Comparison of ENCODE assay signal across 9 cellular contexts in genomic region chr22:37632174-37633081, GRCh38. TPM values are rescaled to one million over a fixed set of nuclear protein-coding genes. Genes with fewer than 3 reads are reported as not detected.
DNase-seq lines count a peak whose midpoint lies in the region; ATAC-seq and TF ChIP-seq lines count a peak whose summit lies in the region.
"Had no signal": no experiment of that assay in that cellular context is flagged by ENCODE, and none has a peak within 500 bp of the region (broad histone marks: within the 10 kb centered on the region; RNA-seq: fewer than 3 reads in every experiment).

No MANE protein-coding gene starts in this region.

- TF ChIP-seq CTCF in mesothelial cell of epicardium (IDR thresholded peaks at IDR 0.05; ENCODE audit: unreplicated experiment) (no peak), WTC11 (IDR thresholded peaks at IDR 0.05) (no peak)

- H3K4me3 Mint-ChIP-seq in activated CD8-positive, alpha-beta memory T cell treated with anti-CD3 and anti-CD28 coated beads, Interleukin-2, amount 10 ng/mL, durations not matched to agents 7 days and 5 days, result peak overlapping the region; percentile 72
- H3K4me3 Mint-ChIP-seq in mesothelial cell of epicardium (no peak overlapping the region), WTC11 (no peak overlapping the region)

- H3K27me3 Mint-ChIP-seq in activated CD8-positive, alpha-beta memory T cell treated with anti-CD3 and anti-CD28 coated beads, Interleukin-2, amount 10 ng/mL, durations not matched to agents 7 days and 5 days, result no peaks in the 10 kb centered on the region
- H3K27me3 Mint-ChIP-seq in mesothelial cell of epicardium (ENCODE audit: low read depth) (no peaks in the 10 kb centered on the region), WTC11 (ENCODE audit: low read depth) (no peaks in the 10 kb centered on the region)

- DNase-seq in H7, result peak; percentile 66
- DNase-seq in activated CD8-positive, alpha-beta memory T cell treated with anti-CD3 and anti-CD28 coated beads, Interleukin-2, amount 10 ng/mL, durations not matched to agents 7 days and 5 days, result peak; percentile 76
- DNase-seq in mesothelial cell of epicardium (ENCODE audit: low spot score in 2 of 2, unreplicated experiment in 2 of 2), result no peak
- no peak for DNase-seq in stimulated activated CD4-positive, alpha-beta T cell treated with anti-CD3 and anti-CD28 coated beads, Interleukin-4, amount 100 ng/mL, for 4 hours
- no peak for DNase-seq in NCI-H446 treated with DMSO at 0.1 percent for 48 hours (lab: John Stamatoyannopoulos, UW)
- no peak for DNase-seq in WTC11 (ENCODE audit: low spot score)
- DNase-seq in globus pallidus (ENCODE audit: low spot score), result no peak

- H3K27me3 ChIP-seq in BLaER1, result no peaks in the 10 kb centered on the region
- no peaks in the 10 kb centered on the region for H3K27me3 ChIP-seq in H7 (ENCODE audit: control insufficient read depth, insufficient read depth, low read length)

- H3K36me3 ChIP-seq in BLaER1 (peaks cover 37% of the 10 kb centered on the region), H7 (replicated peaks; ENCODE audit: control insufficient read depth, insufficient read depth, low read length) (peaks cover 8% of the 10 kb centered on the region)

- H3K27ac Mint-ChIP-seq in activated CD8-positive, alpha-beta memory T cell treated with anti-CD3 and anti-CD28 coated beads, Interleukin-2, amount 10 ng/mL, durations not matched to agents 7 days and 5 days, result peak overlapping the region; percentile 91
- H3K27ac Mint-ChIP-seq in mesothelial cell of epicardium, result peak overlapping the region; percentile 39
- no peak overlapping the region for H3K27ac Mint-ChIP-seq in WTC11

- POLR2A ChIA-PET in WTC11 (lab: Charles Lee), result interaction anchor here (0.6 to 1.6 kb wide), 2 partner anchors 11 to 1888 kb away, joined by 3 to 6 read pairs; partner anchors contain the start of gene ATF4

- H3K9me3 Mint-ChIP-seq in activated CD8-positive, alpha-beta memory T cell treated with anti-CD3 and anti-CD28 coated beads, Interleukin-2, amount 10 ng/mL, durations not matched to agents 7 days and 5 days (ENCODE audit: low read depth), result no peaks in the 10 kb centered on the region
- H3K9me3 Mint-ChIP-seq in mesothelial cell of epicardium (no peaks in the 10 kb centered on the region), WTC11 (no peaks in the 10 kb centered on the region)

- peaks cover 2% of the 10 kb centered on the region for H3K36me3 Mint-ChIP-seq in activated CD8-positive, alpha-beta memory T cell treated with anti-CD3 and anti-CD28 coated beads, Interleukin-2, amount 10 ng/mL, durations not matched to agents 7 days and 5 days
- H3K36me3 Mint-ChIP-seq in mesothelial cell of epicardium (peaks cover 6% of the 10 kb centered on the region), WTC11 (no peaks in the 10 kb centered on the region)

- H3K4me1 Mint-ChIP-seq in activated CD8-positive, alpha-beta memory T cell treated with anti-CD3 and anti-CD28 coated beads, Interleukin-2, amount 10 ng/mL, durations not matched to agents 7 days and 5 days, result peaks cover 73% of the 10 kb centered on the region
- H3K4me1 Mint-ChIP-seq in mesothelial cell of epicardium (peaks cover 23% of the 10 kb centered on the region), WTC11 (peaks cover 15% of the 10 kb centered on the region)

- H3K27ac ChIP-seq in BLaER1, result peak overlapping the region; percentile 92

- peaks cover 100% of the 10 kb centered on the region for H3K4me1 ChIP-seq in BLaER1

- peak overlapping the region; percentile 90 for H3K4me2 ChIP-seq in BLaER1

- peak; percentile 20 for ATAC-seq in activated CD8-positive, alpha-beta memory T cell treated with anti-CD3 and anti-CD28 coated beads, Interleukin-2, amount 10 ng/mL, durations not matched to agents 7 days and 5 days
- ATAC-seq in WTC11, result no peak

- CTCF ChIA-PET in activated CD8-positive, alpha-beta memory T cell treated with anti-CD3 and anti-CD28 coated beads, Interleukin-2, amount 10 ng/mL, durations not matched to agents 7 days and 5 days (lab: Charles Lee), result interaction anchor here (1.2 to 34.1 kb wide), 7 partner anchors 10 to 212 kb away, joined by 4 to 1064 read pairs (median 102); partner anchors contain the start of genes ANKRD54, GGA1, LGALS1 and NOL12
- CTCF ChIA-PET in WTC11 (lab: Charles Lee), result interaction anchor here (1.1 to 11.4 kb wide), 13 partner anchors 7 to 102 kb away, joined by 4 to 152 read pairs (median 11); partner anchors contain the start of genes GGA1, NOL12 and PDXP

- no peaks in the 10 kb centered on the region for H4K20me1 ChIP-seq in BLaER1

- peak overlapping the region; percentile 73 for H3K9ac ChIP-seq in BLaER1

- peak overlapping the region; percentile 49 for H3K4me3 ChIP-seq in BLaER1
- no peak overlapping the region for H3K4me3 ChIP-seq in H7 (ENCODE audit: insufficient read depth, low read depth, low read length)

- no peaks in the 10 kb centered on the region for H3K9me3 ChIP-seq in BLaER1

TF ChIP-seq in WTC11, 78 proteins besides CTCF, POLR2A, EP300 and RAD21 (continues in another document):
- TF ChIP-seq NFE2L1 (CRISPR knock-in tag; IDR thresholded peaks at IDR 0.05) (no peak), IRF1 (CRISPR knock-in tag; IDR thresholded peaks at IDR 0.05) (no peak), ZNF416 (CRISPR knock-in tag; IDR thresholded peaks at IDR 0.05) (no peak), RELA (CRISPR knock-in tag; IDR thresholded peaks at IDR 0.05; ENCODE audit: borderline replicate concordance) (no peak), SMAD3 (CRISPR knock-in tag; IDR thresholded peaks at IDR 0.05; ENCODE audit: borderline replicate concordance) (no peak), ATF1 (CRISPR knock-in tag; IDR thresholded peaks at IDR 0.05) (no peak), E2F5 (CRISPR knock-in tag; IDR thresholded peaks at IDR 0.05) (no peak), STAT6 (CRISPR knock-in tag; conservative IDR thresholded peaks at IDR 0.05; ENCODE audit: low read depth) (no peak)

RNA-seq across cellular contexts. Expression of gene SH3BP1, which starts 7.0 kb away (rescaled TPM):
- total RNA-seq in H7 (2014; rRNA removed; shearing (Covaris generic)), result 30.0 and 35.2 TPM in 2 replicates
- 100 to 1,000 TPM; 231 to 275 TPM for total RNA-seq in activated CD8-positive, alpha-beta memory T cell treated with anti-CD3 and anti-CD28 coated beads, Interleukin-2, amount 10 ng/mL, durations not matched to agents 7 days and 5 days
- 30.0 to 33.0 TPM (median 31.9 TPM) in 3 replicates for total RNA-seq in mesothelial cell of epicardium
- total RNA-seq in WTC11 (2021), result 35.4 to 39.4 TPM (median 36.6 TPM) in 3 replicates

RNA-seq across cellular contexts. Expression of gene GGA1, which starts 23.8 kb away (rescaled TPM):
- 67.9 and 98.6 TPM in 2 replicates for total RNA-seq in H7 (2014; rRNA removed; shearing (Covaris generic))
- 10 to 100 TPM; 76.9 to 85.9 TPM for total RNA-seq in activated CD8-positive, alpha-beta memory T cell treated with anti-CD3 and anti-CD28 coated beads, Interleukin-2, amount 10 ng/mL, durations not matched to agents 7 days and 5 days
- 96.6 to 107 TPM (median 96.6 TPM) in 3 replicates for total RNA-seq in mesothelial cell of epicardium
- total RNA-seq in WTC11 (2021), result 59.5 to 66.3 TPM (median 61.6 TPM) in 3 replicates

RNA-seq across cellular contexts. Expression of gene PDXP, which starts 26.1 kb away (rescaled TPM):
- 54.1 and 60.9 TPM in 2 replicates for total RNA-seq in H7 (2014; rRNA removed; shearing (Covaris generic))
- total RNA-seq in activated CD8-positive, alpha-beta memory T cell treated with anti-CD3 and anti-CD28 coated beads, Interleukin-2, amount 10 ng/mL, durations not matched to agents 7 days and 5 days, result 10 to 100 TPM; 25.9 to 32.6 TPM
- total RNA-seq in mesothelial cell of epicardium (15.6 to 16.5 TPM (median 16.1 TPM) in 3 replicates), WTC11 (2021) (36.1 to 42.5 TPM (median 42.3 TPM) in 3 replicates)

RNA-seq across cellular contexts. Expression of gene LGALS1, which starts 43.0 kb away (rescaled TPM):
- 183 and 206 TPM in 2 replicates for total RNA-seq in H7 (2014; rRNA removed; shearing (Covaris generic))
- total RNA-seq in activated CD8-positive, alpha-beta memory T cell treated with anti-CD3 and anti-CD28 coated beads, Interleukin-2, amount 10 ng/mL, durations not matched to agents 7 days and 5 days, result 1,000 to 10,000 TPM; 1,392 to 1,515 TPM
- total RNA-seq in mesothelial cell of epicardium, result 238 to 262 TPM (median 242 TPM) in 3 replicates
- total RNA-seq in WTC11 (2021), result 17.3 to 23.5 TPM (median 19.2 TPM) in 3 replicates

RNA-seq across cellular contexts. Expression of gene LGALS2, which starts 52.5 kb away (rescaled TPM):
- not detected in 2 replicates for total RNA-seq in H7 (2014; rRNA removed; shearing (Covaris generic))
- not detected for total RNA-seq in activated CD8-positive, alpha-beta memory T cell treated with anti-CD3 and anti-CD28 coated beads, Interleukin-2, amount 10 ng/mL, durations not matched to agents 7 days and 5 days
- 0.43 to 0.64 TPM (median 0.54 TPM) in 3 replicates for total RNA-seq in mesothelial cell of epicardium
- total RNA-seq in WTC11 (2021), result 0.33 TPM in 1 of 3 replicates, not detected in the others
- total RNA-seq: SK-MEL-5 had no signal

Comparison
In these comparisons a context has a peak if more than half of its experiments do, and no peak if none do; other contexts are left out.
1. DNase-seq: peak in H7 (single experiment) and activated CD8-positive, alpha-beta memory T cell treated with anti-CD3 and anti-CD28 coated beads, Interleukin-2, amount 10 ng/mL, durations not matched to agents 7 days and 5 days (single experiment); none in mesothelial cell of epicardium (0 of 2), stimulated activated CD4-positive, alpha-beta T cell treated with anti-CD3 and anti-CD28 coated beads, Interleukin-4, amount 100 ng/mL, for 4 hours (0 of 2), NCI-H446 treated with DMSO at 0.1 percent for 48 hours (single experiment), WTC11 (single experiment) and globus pallidus (single experiment).